8 cellular contexts compared by ENCODE assay signal in the genomic region with DNA sequence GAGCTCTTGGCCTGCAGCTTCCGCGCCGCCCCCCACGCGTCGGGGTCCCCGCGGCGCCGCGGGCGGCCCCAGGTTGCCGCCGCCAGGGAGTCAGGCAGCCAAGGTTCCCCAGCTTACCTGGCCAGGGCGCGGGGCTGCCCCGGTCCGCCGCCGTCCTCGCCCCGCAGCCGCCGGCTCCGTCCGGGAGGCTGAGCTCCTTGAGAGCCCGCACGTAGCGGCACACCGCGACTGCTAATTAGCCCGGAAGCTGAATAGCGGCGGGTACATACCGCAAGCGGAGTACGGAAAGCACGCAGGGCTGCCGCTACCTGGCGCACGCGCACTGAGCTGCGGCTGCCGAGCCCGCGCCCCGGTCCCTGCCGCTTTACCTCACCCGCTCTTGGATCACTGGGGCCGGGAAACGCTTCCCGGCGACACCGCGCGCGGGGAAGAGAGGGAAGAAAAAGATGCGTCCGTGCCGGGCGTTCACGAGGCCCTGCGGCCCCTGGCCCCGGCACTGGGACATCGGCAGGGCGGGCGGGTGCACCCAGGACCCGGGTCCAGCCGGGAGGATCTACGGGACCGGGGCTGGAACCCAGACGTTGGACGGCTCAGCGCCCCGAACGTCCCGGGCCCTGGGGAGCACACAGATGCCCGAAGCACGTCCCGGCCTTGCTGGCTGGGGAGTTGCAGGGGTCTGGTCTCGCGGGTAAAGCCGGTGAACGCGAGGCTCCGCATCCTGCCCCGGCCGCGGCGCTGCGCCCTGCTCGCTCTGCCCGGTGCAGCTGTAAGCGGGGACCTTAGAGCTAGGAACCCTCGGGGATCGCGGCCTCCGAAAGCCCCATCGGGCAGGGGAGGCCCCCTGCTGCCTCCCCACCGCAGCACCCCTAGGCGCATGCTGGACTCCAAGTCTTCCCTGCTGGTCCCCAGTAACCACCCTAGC. TPM values are rescaled to one million over a fixed set of nuclear protein-coding genes. Genes with fewer than 3 reads are reported as not detected.
DNase-seq lines count a peak whose midpoint lies in the region; ATAC-seq and TF ChIP-seq lines count a peak whose summit lies in the region.

A gene with protein sequence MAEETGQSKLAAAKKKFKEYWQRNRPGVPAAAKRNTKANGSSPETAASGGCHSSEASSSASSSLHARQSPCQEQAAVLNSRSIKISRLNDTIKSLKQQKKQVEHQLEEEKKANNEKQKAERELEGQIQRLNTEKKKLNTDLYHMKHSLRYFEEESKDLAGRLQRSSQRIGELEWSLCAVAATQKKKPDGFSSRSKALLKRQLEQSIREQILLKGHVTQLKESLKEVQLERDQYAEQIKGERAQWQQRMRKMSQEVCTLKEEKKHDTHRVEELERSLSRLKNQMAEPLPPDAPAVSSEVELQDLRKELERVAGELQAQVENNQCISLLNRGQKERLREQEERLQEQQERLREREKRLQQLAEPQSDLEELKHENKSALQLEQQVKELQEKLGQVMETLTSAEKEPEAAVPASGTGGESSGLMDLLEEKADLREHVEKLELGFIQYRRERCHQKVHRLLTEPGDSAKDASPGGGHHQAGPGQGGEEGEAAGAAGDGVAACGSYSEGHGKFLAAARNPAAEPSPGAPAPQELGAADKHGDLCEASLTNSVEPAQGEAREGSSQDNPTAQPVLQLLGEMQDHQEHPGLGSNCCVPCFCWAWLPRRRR (minus strand): TSS at position 253 of the 922 bp plus-strand sequence. CDS start 47,739 bp downstream, outside the sequence.

- H3K79me2 ChIP-seq in neural cell (replicated peaks; ENCODE audit: insufficient read depth, low read length), result peaks cover 6% of the 10 kb centered on the region

- no peak for TF ChIP-seq CTCF in fibroblast of villous mesenchyme (IDR thresholded peaks at IDR 0.05; ENCODE audit: insufficient read depth, low read depth, low read length)
- peak; percentile 23 for TF ChIP-seq CTCF in neural cell (IDR thresholded peaks at IDR 0.05; ENCODE audit: poor library complexity, severe bottlenecking)

- H3K4me3 ChIP-seq in fibroblast of villous mesenchyme (ENCODE audit: low read depth, low read length), result peak within 1 kb of the TSS; percentile 74
- peak within 1 kb of the TSS; percentile 79 for H3K4me3 ChIP-seq in neural cell (ENCODE audit: low read length)
- peak within 1 kb of the TSS; percentile 60 to 80 for H3K4me3 ChIP-seq in stomach smooth muscle (ENCODE audit: low read length in 2 of 2)

- no peaks in the 10 kb centered on the region for H3K36me3 ChIP-seq in neural cell (ENCODE audit: insufficient read depth, low read length)
- H3K36me3 ChIP-seq in stomach smooth muscle (ENCODE audit: control insufficient read depth in 2 of 2, insufficient read depth in 2 of 2, low read length in 2 of 2), result no peaks in the 10 kb centered on the region

- no peak for TF ChIP-seq EP300 in neural cell (conservative IDR thresholded peaks at IDR 0.05; ENCODE audit: poor library complexity, severe bottlenecking)

- no peaks in the 10 kb centered on the region for H3K9me2 ChIP-seq in neural cell (ENCODE audit: insufficient read depth, low read length)

- H3K9ac ChIP-seq in neural cell (ENCODE audit: low read length) (peak within 1 kb of the TSS; percentile 85), stomach smooth muscle (ENCODE audit: low read length in 2 of 2) (peak within 1 kb of the TSS; percentile 42 to 54)

- no peaks in the 10 kb centered on the region for H3F3A ChIP-seq in neural cell (ENCODE audit: insufficient read depth, low read length, poor library complexity, severe bottlenecking)

- peak; percentile 22 for ATAC-seq in GM19468 (IDR thresholded peaks at IDR 0.05; ENCODE audit: extremely low read depth, unreplicated experiment)
- peak; percentile 77 for ATAC-seq in activated T-helper 17 cell treated with anti-CD3 and anti-CD28 coated beads, Interleukin-2, amount 50 U/mL, for 72 hours (replicated peaks)

- H3K4me2 ChIP-seq in neural cell (ENCODE audit: low read length), result peak within 1 kb of the TSS; percentile 73

- no peaks in the 10 kb centered on the region for H3K27me3 Mint-ChIP-seq in activated T-helper 17 cell treated with anti-CD3 and anti-CD28 coated beads, Interleukin-2, amount 50 U/mL, for 72 hours

- peaks cover 5% of the 10 kb centered on the region for H3K36me3 Mint-ChIP-seq in activated T-helper 17 cell treated with anti-CD3 and anti-CD28 coated beads, Interleukin-2, amount 50 U/mL, for 72 hours (ENCODE audit: low read depth)

- H3K4me1 ChIP-seq in stomach smooth muscle (ENCODE audit: control insufficient read depth, insufficient read depth, low read length), result peaks cover 24% of the 10 kb centered on the region

- H3K27ac ChIP-seq in neural cell (ENCODE audit: low read length) (peak within 1 kb of the TSS; percentile 87), stomach smooth muscle (ENCODE audit: low read length) (no peak within 1 kb of the TSS)

- peak within 1 kb of the TSS; percentile 81 for H3K4me3 Mint-ChIP-seq in activated T-helper 17 cell treated with anti-CD3 and anti-CD28 coated beads, Interleukin-2, amount 50 U/mL, for 72 hours

- peaks cover 17% of the 10 kb centered on the region for H3K4me1 Mint-ChIP-seq in activated T-helper 17 cell treated with anti-CD3 and anti-CD28 coated beads, Interleukin-2, amount 50 U/mL, for 72 hours

- H3K27ac Mint-ChIP-seq in activated T-helper 17 cell treated with anti-CD3 and anti-CD28 coated beads, Interleukin-2, amount 50 U/mL, for 72 hours, result peak within 1 kb of the TSS; percentile 87

- H3K27me3 ChIP-seq in neural cell (ENCODE audit: insufficient read depth, low read depth, low read length) (no peaks in the 10 kb centered on the region), stomach smooth muscle (ENCODE audit: control insufficient read depth in 1 of 2, insufficient read depth in 2 of 2, low read length in 2 of 2) (no peaks in the 10 kb centered on the region)

- peak within 1 kb of the TSS; percentile 80 for H2AFZ ChIP-seq in neural cell (ENCODE audit: low read depth, low read length)

- H3K9me3 Mint-ChIP-seq in activated T-helper 17 cell treated with anti-CD3 and anti-CD28 coated beads, Interleukin-2, amount 50 U/mL, for 72 hours, result no peaks in the 10 kb centered on the region

- no peaks in the 10 kb centered on the region for H4K20me1 ChIP-seq in neural cell (ENCODE audit: insufficient read depth)

- peak; percentile 31 for DNase-seq in COLO829 (ENCODE audit: low spot score)
- peak; percentile 17 for DNase-seq in HS-27A (ENCODE audit: low read depth)
- DNase-seq in RPMI7951 (ENCODE audit: low read depth), result peak; percentile 48
- peak; percentile 45 for DNase-seq in fibroblast of villous mesenchyme (ENCODE audit: low read depth)

- H3K9me3 ChIP-seq in neural cell (ENCODE audit: low read length) (no peaks in the 10 kb centered on the region), stomach smooth muscle (ENCODE audit: control insufficient read depth in 2 of 2, low read length in 2 of 2) (no peaks in the 10 kb centered on the region)

- TF ChIP-seq RAD21 in neural cell (conservative IDR thresholded peaks at IDR 0.05), result peak; percentile 19

TF ChIP-seq in neural cell, 6 proteins besides CTCF, POLR2A, EP300 and RAD21:
- TF ChIP-seq EZH2 (IDR thresholded peaks at IDR 0.05; ENCODE audit: borderline replicate concordance, insufficient read depth, low read length, poor library complexity, severe bottlenecking) (no peak), MXI1 (conservative IDR thresholded peaks at IDR 0.05; ENCODE audit: poor library complexity, severe bottlenecking) (peak; percentile 88), TAF1 (IDR thresholded peaks at IDR 0.05; ENCODE audit: low read depth) (no peak), POLR2AphosphoS5 (IDR thresholded peaks at IDR 0.05) (peak; percentile 81), SMC3 (conservative IDR thresholded peaks at IDR 0.05; ENCODE audit: poor library complexity) (peak; percentile 29)
- TF ChIP-seq, protein P1, sequence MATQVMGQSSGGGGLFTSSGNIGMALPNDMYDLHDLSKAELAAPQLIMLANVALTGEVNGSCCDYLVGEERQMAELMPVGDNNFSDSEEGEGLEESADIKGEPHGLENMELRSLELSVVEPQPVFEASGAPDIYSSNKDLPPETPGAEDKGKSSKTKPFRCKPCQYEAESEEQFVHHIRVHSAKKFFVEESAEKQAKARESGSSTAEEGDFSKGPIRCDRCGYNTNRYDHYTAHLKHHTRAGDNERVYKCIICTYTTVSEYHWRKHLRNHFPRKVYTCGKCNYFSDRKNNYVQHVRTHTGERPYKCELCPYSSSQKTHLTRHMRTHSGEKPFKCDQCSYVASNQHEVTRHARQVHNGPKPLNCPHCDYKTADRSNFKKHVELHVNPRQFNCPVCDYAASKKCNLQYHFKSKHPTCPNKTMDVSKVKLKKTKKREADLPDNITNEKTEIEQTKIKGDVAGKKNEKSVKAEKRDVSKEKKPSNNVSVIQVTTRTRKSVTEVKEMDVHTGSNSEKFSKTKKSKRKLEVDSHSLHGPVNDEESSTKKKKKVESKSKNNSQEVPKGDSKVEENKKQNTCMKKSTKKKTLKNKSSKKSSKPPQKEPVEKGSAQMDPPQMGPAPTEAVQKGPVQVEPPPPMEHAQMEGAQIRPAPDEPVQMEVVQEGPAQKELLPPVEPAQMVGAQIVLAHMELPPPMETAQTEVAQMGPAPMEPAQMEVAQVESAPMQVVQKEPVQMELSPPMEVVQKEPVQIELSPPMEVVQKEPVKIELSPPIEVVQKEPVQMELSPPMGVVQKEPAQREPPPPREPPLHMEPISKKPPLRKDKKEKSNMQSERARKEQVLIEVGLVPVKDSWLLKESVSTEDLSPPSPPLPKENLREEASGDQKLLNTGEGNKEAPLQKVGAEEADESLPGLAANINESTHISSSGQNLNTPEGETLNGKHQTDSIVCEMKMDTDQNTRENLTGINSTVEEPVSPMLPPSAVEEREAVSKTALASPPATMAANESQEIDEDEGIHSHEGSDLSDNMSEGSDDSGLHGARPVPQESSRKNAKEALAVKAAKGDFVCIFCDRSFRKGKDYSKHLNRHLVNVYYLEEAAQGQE (IDR thresholded peaks at IDR 0.05; ENCODE audit: borderline replicate concordance), result peak; percentile 84

RNA-seq across cellular contexts. Expression of the gene that starts here (rescaled TPM):
- 9.4 and 11.3 TPM in 2 replicates for total RNA-seq in RPMI7951 (2014; rRNA removed; shearing (Covaris generic))
- total RNA-seq in activated T-helper 17 cell treated with anti-CD3 and anti-CD28 coated beads, Interleukin-2, amount 50 U/mL, for 72 hours, result 100 to 1,000 TPM; 202 to 437 TPM
- total RNA-seq in fibroblast of villous mesenchyme, result 32.9 and 33.7 TPM in 2 replicates
- polyA plus RNA-seq in neural cell, result 413 and 462 TPM in 2 replicates
- polyA minus RNA-seq in neural cell, result 131 and 135 TPM in 2 replicates
